ENCODE assay signal across 1 cellular context in the genomic region with DNA sequence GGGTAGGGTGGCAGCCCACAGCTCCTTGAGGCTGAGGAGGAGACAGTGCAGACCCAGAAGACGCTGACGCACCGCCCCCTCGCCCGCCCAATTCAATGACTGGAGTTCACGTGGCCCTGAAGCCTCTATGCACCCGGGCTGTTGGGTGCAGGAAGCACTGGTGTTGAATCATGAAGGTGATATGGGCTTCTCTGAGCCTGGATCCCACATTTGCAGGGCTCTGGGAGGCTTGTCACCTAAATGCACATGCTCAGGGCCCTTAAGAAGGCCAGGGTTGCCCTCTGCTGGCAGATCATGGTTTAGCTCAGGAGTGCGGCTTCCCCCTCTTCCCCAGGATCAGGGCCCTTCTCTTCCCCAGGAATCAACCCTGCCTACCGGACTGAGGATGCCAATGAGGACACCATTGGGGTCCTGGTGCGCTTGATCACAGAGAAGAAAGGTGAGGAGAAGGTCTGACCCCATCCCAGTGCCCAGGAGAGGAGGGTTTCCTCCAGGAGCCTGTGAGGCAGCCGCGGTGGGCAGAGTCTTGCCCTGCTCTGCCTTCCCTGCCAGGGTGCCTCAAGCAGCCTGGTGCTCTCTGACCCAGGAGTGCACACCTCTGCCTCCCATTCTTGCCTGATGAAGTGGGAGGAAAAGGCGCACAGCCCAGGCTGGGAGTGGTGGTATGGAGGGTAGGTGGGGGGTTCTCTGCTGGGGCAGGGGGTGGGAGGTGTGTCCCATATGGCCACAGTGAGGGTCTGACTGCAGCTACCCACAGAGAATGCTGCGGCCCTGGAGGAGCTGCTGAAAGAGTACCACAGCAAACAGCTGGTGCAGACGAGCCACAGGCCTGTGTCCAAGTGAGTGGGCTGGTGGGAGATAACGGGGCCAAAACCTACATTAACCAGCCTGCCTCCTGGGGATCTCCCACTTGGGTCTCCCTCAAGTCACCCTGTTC.
TF ChIP-seq lines count a peak whose summit lies in the region.

No MANE protein-coding gene starts in this region.

TF ChIP-seq in SK-N-SH, 30 proteins besides CTCF, POLR2A, EP300 and RAD21 (continued from another document):
- TF ChIP-seq, protein P1, sequence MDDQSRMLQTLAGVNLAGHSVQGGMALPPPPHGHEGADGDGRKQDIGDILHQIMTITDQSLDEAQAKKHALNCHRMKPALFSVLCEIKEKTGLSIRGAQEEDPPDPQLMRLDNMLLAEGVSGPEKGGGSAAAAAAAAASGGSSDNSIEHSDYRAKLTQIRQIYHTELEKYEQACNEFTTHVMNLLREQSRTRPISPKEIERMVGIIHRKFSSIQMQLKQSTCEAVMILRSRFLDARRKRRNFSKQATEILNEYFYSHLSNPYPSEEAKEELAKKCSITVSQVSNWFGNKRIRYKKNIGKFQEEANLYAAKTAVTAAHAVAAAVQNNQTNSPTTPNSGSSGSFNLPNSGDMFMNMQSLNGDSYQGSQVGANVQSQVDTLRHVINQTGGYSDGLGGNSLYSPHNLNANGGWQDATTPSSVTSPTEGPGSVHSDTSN (IDR thresholded peaks at IDR 0.05), result no peak
- no peak for TF ChIP-seq TEAD4 (IDR thresholded peaks at IDR 0.05; ENCODE audit: borderline replicate concordance, insufficient read depth)
- no peak for TF ChIP-seq NFIC (IDR thresholded peaks at IDR 0.05; ENCODE audit: borderline replicate concordance)
- TF ChIP-seq, protein P2, sequence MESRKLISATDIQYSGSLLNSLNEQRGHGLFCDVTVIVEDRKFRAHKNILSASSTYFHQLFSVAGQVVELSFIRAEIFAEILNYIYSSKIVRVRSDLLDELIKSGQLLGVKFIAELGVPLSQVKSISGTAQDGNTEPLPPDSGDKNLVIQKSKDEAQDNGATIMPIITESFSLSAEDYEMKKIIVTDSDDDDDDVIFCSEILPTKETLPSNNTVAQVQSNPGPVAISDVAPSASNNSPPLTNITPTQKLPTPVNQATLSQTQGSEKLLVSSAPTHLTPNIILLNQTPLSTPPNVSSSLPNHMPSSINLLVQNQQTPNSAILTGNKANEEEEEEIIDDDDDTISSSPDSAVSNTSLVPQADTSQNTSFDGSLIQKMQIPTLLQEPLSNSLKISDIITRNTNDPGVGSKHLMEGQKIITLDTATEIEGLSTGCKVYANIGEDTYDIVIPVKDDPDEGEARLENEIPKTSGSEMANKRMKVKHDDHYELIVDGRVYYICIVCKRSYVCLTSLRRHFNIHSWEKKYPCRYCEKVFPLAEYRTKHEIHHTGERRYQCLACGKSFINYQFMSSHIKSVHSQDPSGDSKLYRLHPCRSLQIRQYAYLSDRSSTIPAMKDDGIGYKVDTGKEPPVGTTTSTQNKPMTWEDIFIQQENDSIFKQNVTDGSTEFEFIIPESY (IDR thresholded peaks at IDR 0.05; ENCODE audit: borderline replicate concordance, low read depth), result no peak
- TF ChIP-seq TCF12 (IDR thresholded peaks at IDR 0.05), result no peak
- TF ChIP-seq, protein P3, sequence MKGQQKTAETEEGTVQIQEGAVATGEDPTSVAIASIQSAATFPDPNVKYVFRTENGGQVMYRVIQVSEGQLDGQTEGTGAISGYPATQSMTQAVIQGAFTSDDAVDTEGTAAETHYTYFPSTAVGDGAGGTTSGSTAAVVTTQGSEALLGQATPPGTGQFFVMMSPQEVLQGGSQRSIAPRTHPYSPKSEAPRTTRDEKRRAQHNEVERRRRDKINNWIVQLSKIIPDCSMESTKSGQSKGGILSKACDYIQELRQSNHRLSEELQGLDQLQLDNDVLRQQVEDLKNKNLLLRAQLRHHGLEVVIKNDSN (IDR thresholded peaks at IDR 0.05; ENCODE audit: borderline replicate concordance, low read depth), result no peak
- no peak for TF ChIP-seq RXRA (IDR thresholded peaks at IDR 0.05; ENCODE audit: borderline replicate concordance, low read depth)
- TF ChIP-seq, protein P4, sequence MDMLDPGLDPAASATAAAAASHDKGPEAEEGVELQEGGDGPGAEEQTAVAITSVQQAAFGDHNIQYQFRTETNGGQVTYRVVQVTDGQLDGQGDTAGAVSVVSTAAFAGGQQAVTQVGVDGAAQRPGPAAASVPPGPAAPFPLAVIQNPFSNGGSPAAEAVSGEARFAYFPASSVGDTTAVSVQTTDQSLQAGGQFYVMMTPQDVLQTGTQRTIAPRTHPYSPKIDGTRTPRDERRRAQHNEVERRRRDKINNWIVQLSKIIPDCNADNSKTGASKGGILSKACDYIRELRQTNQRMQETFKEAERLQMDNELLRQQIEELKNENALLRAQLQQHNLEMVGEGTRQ (IDR thresholded peaks at IDR 0.05; ENCODE audit: borderline replicate concordance, low read depth, low read length), result no peak
- no peak for TF ChIP-seq EZH2phosphoT487 (IDR thresholded peaks at IDR 0.05; ENCODE audit: borderline replicate concordance, low read depth)
- TF ChIP-seq SMC3 (IDR thresholded peaks at IDR 0.05; ENCODE audit: low read depth, low read length), result peak; percentile 82
- no peak for TF ChIP-seq TAF1 (IDR thresholded peaks at IDR 0.05; ENCODE audit: borderline replicate concordance, low read depth, low read length)
- no peak for TF ChIP-seq RCOR1 (IDR thresholded peaks at IDR 0.05; ENCODE audit: low read length)
- peak; percentile 76; the same call in 1 of the 2 replicates for TF ChIP-seq MXI1 (IDR thresholded peaks at IDR 0.05; ENCODE audit: low read depth, low read length)
- TF ChIP-seq, protein P5, sequence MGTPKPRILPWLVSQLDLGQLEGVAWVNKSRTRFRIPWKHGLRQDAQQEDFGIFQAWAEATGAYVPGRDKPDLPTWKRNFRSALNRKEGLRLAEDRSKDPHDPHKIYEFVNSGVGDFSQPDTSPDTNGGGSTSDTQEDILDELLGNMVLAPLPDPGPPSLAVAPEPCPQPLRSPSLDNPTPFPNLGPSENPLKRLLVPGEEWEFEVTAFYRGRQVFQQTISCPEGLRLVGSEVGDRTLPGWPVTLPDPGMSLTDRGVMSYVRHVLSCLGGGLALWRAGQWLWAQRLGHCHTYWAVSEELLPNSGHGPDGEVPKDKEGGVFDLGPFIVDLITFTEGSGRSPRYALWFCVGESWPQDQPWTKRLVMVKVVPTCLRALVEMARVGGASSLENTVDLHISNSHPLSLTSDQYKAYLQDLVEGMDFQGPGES (IDR thresholded peaks at IDR 0.05; ENCODE audit: low read depth, low read length), result no peak
- TF ChIP-seq JUND (IDR thresholded peaks at IDR 0.05), result no peak
- no peak for TF ChIP-seq YY1 (IDR thresholded peaks at IDR 0.05; ENCODE audit: low read depth)
